ENCODE assay signal across 10 cellular contexts in genomic region chr11:45596571-45596970, GRCh38.
"Had no signal": no experiment of that assay in that cellular context is flagged by ENCODE, and none has a peak within 500 bp of the region (broad histone marks: within the 10 kb centered on the region; RNA-seq: fewer than 3 reads in every experiment).

No MANE protein-coding gene starts in this region.

- H3K36me3 ChIP-seq: HAP-1 had no signal

- H3K27ac Mint-ChIP-seq: HFFc6 had no signal

- H3K9me3 Mint-ChIP-seq: HFFc6 had no signal

- H3K9me3 ChIP-seq: HAP-1 had no signal

- H3K4me3 Mint-ChIP-seq: HFFc6 had no signal

- H3K4me1 ChIP-seq: HAP-1 had no signal

- H3K4me3 ChIP-seq: GM23248, HAP-1, K562 had no signal

- ATAC-seq: HCT116, HepG2, K562 had no signal

- H3K9ac ChIP-seq: GM23248 had no signal

- DNase-seq: GM23248, GOT3, H7, HFFc6, IMR-90 had no signal

- H3K27ac ChIP-seq: GM23248, HL-60 had no signal
